Comparison of ENCODE assay signal across 10 cellular contexts in the genomic region with DNA sequence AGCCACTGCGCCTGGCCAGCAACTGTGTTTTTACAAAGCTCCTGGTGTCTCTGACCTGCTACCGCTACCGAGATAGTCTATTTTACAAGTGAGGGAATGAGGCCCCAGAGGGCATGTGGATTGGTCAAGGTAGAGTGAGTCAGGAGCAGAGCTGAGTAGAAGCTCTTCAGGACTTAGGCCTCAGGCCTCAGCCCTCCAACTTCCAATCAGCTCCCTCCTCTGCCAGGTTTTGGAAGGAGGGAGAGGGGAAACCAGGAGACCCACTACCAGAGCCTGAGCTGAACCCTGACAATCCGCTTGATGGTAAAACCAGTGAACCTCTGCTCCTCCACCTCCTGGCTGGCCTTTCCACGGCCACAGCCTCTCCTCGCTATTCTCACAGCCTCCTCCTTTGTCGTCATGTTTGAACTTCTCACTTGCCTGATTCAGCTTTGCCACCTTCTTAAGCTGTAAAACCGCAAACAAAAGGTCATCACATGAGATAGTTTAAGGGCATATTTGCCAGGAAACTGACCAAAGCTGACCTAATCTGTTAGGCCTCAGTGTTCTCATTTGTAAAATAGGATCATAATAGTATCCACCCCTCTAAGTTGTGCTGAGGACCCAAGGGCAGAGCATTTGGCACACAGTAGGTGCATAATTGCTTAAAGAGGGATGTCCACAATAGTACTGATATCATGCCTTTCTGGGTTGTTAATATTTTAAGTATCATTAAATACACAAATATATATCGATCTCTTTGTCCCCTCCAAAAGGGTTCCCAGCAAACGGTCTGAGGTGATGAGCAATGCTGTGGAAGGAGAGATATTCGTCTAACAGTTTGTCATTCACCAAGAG. TPM values are rescaled to one million over a fixed set of nuclear protein-coding genes. Genes with fewer than 3 reads are reported as not detected.
DNase-seq lines count a peak whose midpoint lies in the region; ATAC-seq and TF ChIP-seq lines count a peak whose summit lies in the region.
"Had no signal": no experiment of that assay in that cellular context is flagged by ENCODE, and none has a peak within 500 bp of the region (broad histone marks: within the 10 kb centered on the region; RNA-seq: fewer than 3 reads in every experiment).

No MANE protein-coding gene starts in this region.

- CTCF ChIA-PET in activated CD4-positive, alpha-beta T cell treated with anti-CD3 and anti-CD28 coated beads, Interleukin-2, amount 10 ng/mL, durations not matched to agents 7 days and 5 days (lab: Charles Lee), result interaction anchor here (0.8 to 2.2 kb wide), 6 partner anchors 11 to 55 kb away, joined by 3 to 10 read pairs (median 4); no protein-coding TSS in a partner anchor

- peak; percentile 69 for DNase-seq in activated T-cell treated with anti-CD3 and anti-CD28 coated beads, Interleukin-2, amount 50 U/mL, for 24 hours
- no peak for DNase-seq in activated T-cell treated with anti-CD3 and anti-CD28 coated beads, Interleukin-2, amount 50 U/mL, for 1 hour
- no peak for DNase-seq in activated CD4-positive, alpha-beta T cell treated with anti-CD3 and anti-CD28 coated beads, Interleukin-2, amount 10 ng/mL, durations not matched to agents 7 days and 5 days
- DNase-seq in foreskin melanocyte (peak; percentile 82), tibial nerve (ENCODE audit: low spot score in 2 of 2) (no peak), epidermal melanocyte (ENCODE audit: insufficient read length, low spot score) (no peak), NCI-H2196 treated with DMSO at 0.1 percent for 48 hours (lab: John Stamatoyannopoulos, UW; ENCODE audit: unreplicated experiment) (no peak)
- DNase-seq: NCI-H774, pancreas had no signal

- peaks cover 82% of the 10 kb centered on the region for H3K36me3 Mint-ChIP-seq in activated T-cell treated with anti-CD3 and anti-CD28 coated beads, Interleukin-2, amount 50 U/mL, for 24 hours (ENCODE audit: low read depth)
- H3K36me3 Mint-ChIP-seq in activated CD4-positive, alpha-beta T cell treated with anti-CD3 and anti-CD28 coated beads, Interleukin-2, amount 10 ng/mL, durations not matched to agents 7 days and 5 days (ENCODE audit: low read depth), result peaks cover 71% of the 10 kb centered on the region

- no peaks in the 10 kb centered on the region for H3K27me3 Mint-ChIP-seq in activated T-cell treated with anti-CD3 and anti-CD28 coated beads, Interleukin-2, amount 50 U/mL, for 24 hours
- no peaks in the 10 kb centered on the region for H3K27me3 Mint-ChIP-seq in activated CD4-positive, alpha-beta T cell treated with anti-CD3 and anti-CD28 coated beads, Interleukin-2, amount 10 ng/mL, durations not matched to agents 7 days and 5 days

- H3K36me3 ChIP-seq in tibial nerve, result no peaks in the 10 kb centered on the region
- H3K36me3 ChIP-seq: pancreas had no signal

- ATAC-seq in HG02938 (IDR thresholded peaks at IDR 0.05; ENCODE audit: unreplicated experiment), result no peak
- ATAC-seq: pancreas had no signal

- no peaks in the 10 kb centered on the region for H3K9me3 ChIP-seq in tibial nerve
- H3K9me3 ChIP-seq: pancreas had no signal

- no peaks in the 10 kb centered on the region for H3K27me3 ChIP-seq in tibial nerve
- H3K27me3 ChIP-seq: pancreas had no signal

- H3K4me1 Mint-ChIP-seq in activated T-cell treated with anti-CD3 and anti-CD28 coated beads, Interleukin-2, amount 50 U/mL, for 24 hours (ENCODE audit: low read depth), result peaks cover 77% of the 10 kb centered on the region
- peaks cover 86% of the 10 kb centered on the region for H3K4me1 Mint-ChIP-seq in activated CD4-positive, alpha-beta T cell treated with anti-CD3 and anti-CD28 coated beads, Interleukin-2, amount 10 ng/mL, durations not matched to agents 7 days and 5 days

- POLR2A ChIA-PET in activated CD4-positive, alpha-beta T cell treated with anti-CD3 and anti-CD28 coated beads, Interleukin-2, amount 10 ng/mL, durations not matched to agents 7 days and 5 days (lab: Charles Lee), result interaction anchor here (1.0 to 1.8 kb wide), 3 partner anchors 9 to 48 kb away, joined by 3 to 7 read pairs (median 6); partner anchors contain the start of gene PHF19

- TF ChIP-seq EP300 in tibial nerve (IDR thresholded peaks at IDR 0.05), result no peak

- no peak for TF ChIP-seq CTCF in tibial nerve (IDR thresholded peaks at IDR 0.05)

- peaks cover 3 to 51% (median 35%) of the 10 kb centered on the region in 4 donors for H3K4me1 ChIP-seq in tibial nerve
- H3K4me1 ChIP-seq: pancreas had no signal

- TF ChIP-seq POLR2A in tibial nerve (IDR thresholded peaks at IDR 0.05), result no peak

- peak overlapping the region; percentile 98 for H3K27ac Mint-ChIP-seq in activated T-cell treated with anti-CD3 and anti-CD28 coated beads, Interleukin-2, amount 50 U/mL, for 24 hours
- H3K27ac Mint-ChIP-seq in activated CD4-positive, alpha-beta T cell treated with anti-CD3 and anti-CD28 coated beads, Interleukin-2, amount 10 ng/mL, durations not matched to agents 7 days and 5 days, result peak overlapping the region; percentile 98

- 78 to 80% methylated on average over 11 of the region's 11 CpGs for WGBS in tibial nerve, 2 donors

- H3K9me3 Mint-ChIP-seq in activated T-cell treated with anti-CD3 and anti-CD28 coated beads, Interleukin-2, amount 50 U/mL, for 24 hours, result no peaks in the 10 kb centered on the region
- no peaks in the 10 kb centered on the region for H3K9me3 Mint-ChIP-seq in activated CD4-positive, alpha-beta T cell treated with anti-CD3 and anti-CD28 coated beads, Interleukin-2, amount 10 ng/mL, durations not matched to agents 7 days and 5 days

- H3K27ac ChIP-seq in tibial nerve, result peak overlapping the region in 3 of 4 donors; percentile 88 to 97 (median 95)

- peak overlapping the region; percentile 98 for H3K4me3 Mint-ChIP-seq in activated T-cell treated with anti-CD3 and anti-CD28 coated beads, Interleukin-2, amount 50 U/mL, for 24 hours
- peak overlapping the region; percentile 92 for H3K4me3 Mint-ChIP-seq in activated CD4-positive, alpha-beta T cell treated with anti-CD3 and anti-CD28 coated beads, Interleukin-2, amount 10 ng/mL, durations not matched to agents 7 days and 5 days

- no peak overlapping the region for H3K4me3 ChIP-seq in tibial nerve

RNA-seq across cellular contexts. Expression of gene TRAF1, which starts 1.7 kb away (rescaled TPM):
- 10 to 100 TPM; 61.9 to 64.3 TPM for total RNA-seq in activated CD4-positive, alpha-beta T cell treated with anti-CD3 and anti-CD28 coated beads, Interleukin-2, amount 10 ng/mL, durations not matched to agents 7 days and 5 days
- total RNA-seq in tibial nerve, result 10 to 100 TPM; 12.3 to 21.0 (median 19.8) TPM

RNA-seq across cellular contexts. Expression of gene PHF19, which starts 47.9 kb away (rescaled TPM):
- total RNA-seq in activated CD4-positive, alpha-beta T cell treated with anti-CD3 and anti-CD28 coated beads, Interleukin-2, amount 10 ng/mL, durations not matched to agents 7 days and 5 days, result 100 to 1,000 TPM; 331 to 351 TPM
- 10 to 100 TPM; 31.2 to 61.6 (median 44.3) TPM for total RNA-seq in tibial nerve

Comparison
In these comparisons a context has a peak if more than half of its experiments do, and no peak if none do; other contexts are left out.
1. DNase-seq: peak in activated T-cell treated with anti-CD3 and anti-CD28 coated beads, Interleukin-2, amount 50 U/mL, for 24 hours (single experiment) and foreskin melanocyte (single experiment); none in activated T-cell treated with anti-CD3 and anti-CD28 coated beads, Interleukin-2, amount 50 U/mL, for 1 hour (single experiment), activated CD4-positive, alpha-beta T cell treated with anti-CD3 and anti-CD28 coated beads, Interleukin-2, amount 10 ng/mL, durations not matched to agents 7 days and 5 days (single experiment), tibial nerve (0 of 2), epidermal melanocyte (single experiment) and NCI-H2196 treated with DMSO at 0.1 percent for 48 hours (single experiment).
2. RNA of gene PHF19, which starts 47.9 kb away (total RNA-seq): 331 to 351 TPM in activated CD4-positive, alpha-beta T cell treated with anti-CD3 and anti-CD28 coated beads, Interleukin-2, amount 10 ng/mL, durations not matched to agents 7 days and 5 days; 31.2 to 61.6 TPM in tibial nerve; every median in the first group is over 4 times any median in the second.